17 cellular contexts compared by ENCODE assay signal in the genomic region with DNA sequence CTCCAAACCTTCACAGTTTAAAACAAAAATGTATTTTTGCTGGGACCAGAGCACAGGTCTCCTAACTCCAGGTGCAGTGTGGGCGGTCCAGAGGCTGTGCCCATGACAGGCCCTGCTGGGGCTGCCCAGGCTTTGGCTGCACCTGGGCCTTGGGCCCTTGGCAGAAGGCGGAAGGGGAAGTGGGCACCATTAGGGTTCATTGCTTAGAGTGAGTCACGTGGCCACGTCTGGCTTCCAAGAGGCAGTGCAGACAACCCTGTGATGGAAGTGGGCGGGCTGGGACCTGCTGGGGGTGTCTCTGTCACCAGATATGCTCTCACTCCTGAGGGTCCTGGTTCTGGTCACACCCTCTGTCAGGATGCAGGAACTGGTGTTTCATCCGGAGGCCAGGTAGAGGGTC.
DNase-seq lines count a peak whose midpoint lies in the region; ATAC-seq and TF ChIP-seq lines count a peak whose summit lies in the region.
"Had no signal": no experiment of that assay in that cellular context is flagged by ENCODE, and none has a peak within 500 bp of the region (broad histone marks: within the 10 kb centered on the region; RNA-seq: fewer than 3 reads in every experiment).

No MANE protein-coding gene starts in this region.

- peaks cover 14% of the 10 kb centered on the region for H3K9me3 Mint-ChIP-seq in glutamatergic neuron (ENCODE audit: unreplicated experiment)
- no peaks in the 10 kb centered on the region for H3K9me3 Mint-ChIP-seq in stimulated activated naive CD8-positive, alpha-beta T cell treated with anti-CD3 and anti-CD28 coated beads, Interleukin-15, amount 100 ng/mL, for 72 hours
- H3K9me3 Mint-ChIP-seq: natural killer cell had no signal

- H3K27ac ChIP-seq in BLaER1 treated with 17β-estradiol and CSF1 and Interleukin-3, amounts not matched to agents 10 nM and 100 nM: peak overlapping the region in 10 of 11 experiments; percentile 3 to 74 (median 58); a peak in 14 of 22 replicates
- H3K27ac ChIP-seq: adrenal gland, RWPE1, uterus had no signal

- no peak overlapping the region for H3K9ac ChIP-seq in BLaER1 treated with 17β-estradiol and CSF1 and Interleukin-3, amounts not matched to agents 10 nM and 100 nM

- peak; percentile 41 for ATAC-seq in GM21723 (IDR thresholded peaks at IDR 0.05; ENCODE audit: unreplicated experiment)
- no peak for ATAC-seq in stimulated activated naive CD8-positive, alpha-beta T cell treated with anti-CD3 and anti-CD28 coated beads, Interleukin-15, amount 100 ng/mL, for 72 hours
- ATAC-seq: natural killer cell had no signal

- H3K36me3 Mint-ChIP-seq in glutamatergic neuron (ENCODE audit: unreplicated experiment): no peaks in the 10 kb centered on the region
- H3K36me3 Mint-ChIP-seq: natural killer cell had no signal

- peaks cover 11% of the 10 kb centered on the region for H3K27me3 Mint-ChIP-seq in glutamatergic neuron (ENCODE audit: unreplicated experiment)
- peaks cover 9% of the 10 kb centered on the region for H3K27me3 Mint-ChIP-seq in stimulated activated naive CD8-positive, alpha-beta T cell treated with anti-CD3 and anti-CD28 coated beads, Interleukin-15, amount 100 ng/mL, for 72 hours

- peaks cover 21% of the 10 kb centered on the region for H3K4me1 Mint-ChIP-seq in glutamatergic neuron (ENCODE audit: low read depth, unreplicated experiment)
- peaks cover 8% of the 10 kb centered on the region for H3K4me1 Mint-ChIP-seq in stimulated activated naive CD8-positive, alpha-beta T cell treated with anti-CD3 and anti-CD28 coated beads, Interleukin-15, amount 100 ng/mL, for 72 hours

- H3K27me3 ChIP-seq in BLaER1 treated with 17β-estradiol and CSF1 and Interleukin-3, amounts not matched to agents 10 nM and 100 nM: no peaks in the 10 kb centered on the region
- H3K27me3 ChIP-seq: adrenal gland, uterus had no signal

- TF ChIP-seq CTCF in NB4 (IDR thresholded peaks at IDR 0.05; ENCODE audit: low read depth, low read length) (no peak), glutamatergic neuron (IDR thresholded peaks at IDR 0.05; ENCODE audit: partially characterized antibody, unreplicated experiment) (no peak)

- H3K36me3 ChIP-seq in BLaER1 treated with 17β-estradiol and CSF1 and Interleukin-3, amounts not matched to agents 10 nM and 100 nM: no peaks in the 10 kb centered on the region
- H3K36me3 ChIP-seq: adrenal gland, uterus had no signal

- peak overlapping the region; percentile 50 to 81 (median 60) for H3K4me2 ChIP-seq in BLaER1 treated with 17β-estradiol and CSF1 and Interleukin-3, amounts not matched to agents 10 nM and 100 nM

- H3K9me3 ChIP-seq in BLaER1 treated with 17β-estradiol and CSF1 and Interleukin-3, amounts not matched to agents 10 nM and 100 nM (replicated peaks in 1 of 11): no peaks in the 10 kb centered on the region
- H3K9me3 ChIP-seq: adrenal gland, uterus had no signal

- H3K27ac Mint-ChIP-seq in glutamatergic neuron (ENCODE audit: unreplicated experiment): peak overlapping the region; percentile 78
- no peak overlapping the region for H3K27ac Mint-ChIP-seq in stimulated activated naive CD8-positive, alpha-beta T cell treated with anti-CD3 and anti-CD28 coated beads, Interleukin-15, amount 100 ng/mL, for 72 hours
- H3K27ac Mint-ChIP-seq: natural killer cell had no signal

- no peaks in the 10 kb centered on the region for H4K20me1 ChIP-seq in BLaER1 treated with 17β-estradiol and CSF1 and Interleukin-3, amounts not matched to agents 10 nM and 100 nM

- no peak overlapping the region for H3K4me3 ChIP-seq in BLaER1 treated with 17β-estradiol and CSF1 and Interleukin-3, amounts not matched to agents 10 nM and 100 nM
- H3K4me3 ChIP-seq in NB4 (ENCODE audit: low read depth, low read length): no peak overlapping the region
- H3K4me3 ChIP-seq: adrenal gland, uterus had no signal

- no peak overlapping the region for H3K4me3 Mint-ChIP-seq in glutamatergic neuron (ENCODE audit: unreplicated experiment)
- no peak overlapping the region for H3K4me3 Mint-ChIP-seq in stimulated activated naive CD8-positive, alpha-beta T cell treated with anti-CD3 and anti-CD28 coated beads, Interleukin-15, amount 100 ng/mL, for 72 hours
- H3K4me3 Mint-ChIP-seq: natural killer cell had no signal

- DNase-seq in NB4 (ENCODE audit: low read depth): peak; percentile 67
- no peak for DNase-seq in glutamatergic neuron
- no peak for DNase-seq in stimulated activated naive CD8-positive, alpha-beta T cell treated with anti-CD3 and anti-CD28 coated beads, Interleukin-15, amount 100 ng/mL, for 72 hours
- DNase-seq in NCI-H446 (lab: John Stamatoyannopoulos, UW): no peak
- DNase-seq in NCI-H82 treated with DMSO at 0.1 percent for 48 hours (lab: John Stamatoyannopoulos, UW; ENCODE audit: unreplicated experiment): no peak
- DNase-seq in NCI-H524 (lab: John Stamatoyannopoulos, UW): no peak
- DNase-seq: activated CD4-positive, alpha-beta T cell treated with anti-CD3 and anti-CD28 coated beads, Interleukin-2, amount 50 U/mL, for 1 hour; activated effector memory CD4-positive, alpha-beta T cell treated with anti-CD3 and anti-CD28 coated beads, Interleukin-2, amount 50 U/mL, for 16 hours; adrenal gland; mesenchymal stem cell; natural killer cell; NCI-H146; stimulated activated CD4-positive, alpha-beta T cell treated with anti-CD3 and anti-CD28 coated beads, Interleukin-2, amount 100 ng/mL, for 24 hours; uterus had no signal

- no peak for TF ChIP-seq POLR2A in NB4 (IDR thresholded peaks at IDR 0.05; ENCODE audit: extremely low read depth, insufficient read length)

- H3K4me1 ChIP-seq in BLaER1 treated with 17β-estradiol and CSF1 and Interleukin-3, amounts not matched to agents 10 nM and 100 nM: peaks cover 59 to 74% (median 67%) of the 10 kb centered on the region in 10 experiments
- H3K4me1 ChIP-seq: adrenal gland, uterus had no signal
